ENCODE assay signal across 9 cellular contexts in genomic region chr16:27432600-27432957, GRCh38. TPM values are rescaled to one million over a fixed set of nuclear protein-coding genes. Genes with fewer than 3 reads are reported as not detected.
A peak's percentile ranks its signal among the peaks of the same experiment; 100 is the strongest.
DNase-seq lines count a peak whose midpoint lies in the region; ATAC-seq and TF ChIP-seq lines count a peak whose summit lies in the region.
"Had no signal": no experiment of that assay in that cellular context is flagged by ENCODE, and none has a peak within 500 bp of the region (broad histone marks: within the 10 kb centered on the region; RNA-seq: fewer than 3 reads in every experiment).

No MANE protein-coding gene starts in this region.

- in situ Hi-C loops in GM13977 (cut with MboI; ENCODE audit: low pct_unique_long_range_greater_than_20kb, low sequenced_read_pairs, unreplicated experiment), result no loop called here

- H3K79me2 ChIP-seq in Karpas-422 (ENCODE audit: low read length), result no peaks in the 10 kb centered on the region

- CTCF ChIA-PET in CD8-positive, alpha-beta memory T cell (lab: Charles Lee), result interaction anchor here (1.5 to 1.9 kb wide), 2 partner anchors 13 to 24 kb away, joined by 3 to 5 read pairs; no protein-coding TSS in a partner anchor

- TF ChIP-seq CTCF in GM13977 (IDR thresholded peaks at IDR 0.05; ENCODE audit: extremely low read depth, insufficient read depth, missing control alignments), result no peak

- no peaks in the 10 kb centered on the region for H3K9me3 ChIP-seq in CD8-positive, alpha-beta memory T cell (ENCODE audit: low read length)
- H3K9me3 ChIP-seq in Karpas-422 (ENCODE audit: low read length), result no peaks in the 10 kb centered on the region

- no peak overlapping the region for H3K4me3 ChIP-seq in CD8-positive, alpha-beta memory T cell (ENCODE audit: low read length)
- H3K4me3 ChIP-seq in Karpas-422 (ENCODE audit: low read length), result no peak overlapping the region

- no peaks in the 10 kb centered on the region for H3K27me3 ChIP-seq in CD8-positive, alpha-beta memory T cell (ENCODE audit: insufficient read depth, low read length, poor library complexity, severe bottlenecking)
- H3K27me3 ChIP-seq in Karpas-422 (ENCODE audit: low read length), result no peaks in the 10 kb centered on the region

- H3K9ac ChIP-seq in Karpas-422 (ENCODE audit: low read length), result no peak overlapping the region

- H3K36me3 Mint-ChIP-seq in CD8-positive, alpha-beta memory T cell, result peaks cover 4 to 79% (median 9%) of the 10 kb centered on the region in 3 donors
- peaks cover 81% of the 10 kb centered on the region for H3K36me3 Mint-ChIP-seq in effector memory CD8-positive, alpha-beta T cell (ENCODE audit: insufficient read depth)

- ATAC-seq in effector memory CD8-positive, alpha-beta T cell (replicated peaks), result no peak
- no peak for ATAC-seq in HG03139 (IDR thresholded peaks at IDR 0.05; ENCODE audit: unreplicated experiment)

- no peak overlapping the region for H2AFZ ChIP-seq in Karpas-422 (ENCODE audit: low read length)

- POLR2A ChIA-PET in CD8-positive, alpha-beta memory T cell (lab: Charles Lee), result no interaction called here

- no peak overlapping the region for H3K4me3 Mint-ChIP-seq in CD8-positive, alpha-beta memory T cell
- no peak overlapping the region for H3K4me3 Mint-ChIP-seq in effector memory CD8-positive, alpha-beta T cell

- peak overlapping the region; percentile 1 to 89 (median 60) for H3K27ac Mint-ChIP-seq in CD8-positive, alpha-beta memory T cell
- peak overlapping the region; percentile 74 to 84 for H3K27ac Mint-ChIP-seq in effector memory CD8-positive, alpha-beta T cell

- H3K36me3 ChIP-seq in CD8-positive, alpha-beta memory T cell (ENCODE audit: insufficient read depth, low read length), result peaks cover 52% of the 10 kb centered on the region
- no peaks in the 10 kb centered on the region for H3K36me3 ChIP-seq in Karpas-422 (ENCODE audit: insufficient read depth, low read length)

- peaks cover 12% of the 10 kb centered on the region for H3K4me1 ChIP-seq in CD8-positive, alpha-beta memory T cell (ENCODE audit: insufficient read depth, low read length)
- H3K4me1 ChIP-seq in Karpas-422 (ENCODE audit: low read length), result no peaks in the 10 kb centered on the region

- H3K27me3 Mint-ChIP-seq in CD8-positive, alpha-beta memory T cell, result no peaks in the 10 kb centered on the region
- no peaks in the 10 kb centered on the region for H3K27me3 Mint-ChIP-seq in effector memory CD8-positive, alpha-beta T cell

- no peaks in the 10 kb centered on the region for H3K9me3 Mint-ChIP-seq in CD8-positive, alpha-beta memory T cell
- H3K9me3 Mint-ChIP-seq in effector memory CD8-positive, alpha-beta T cell, result no peaks in the 10 kb centered on the region

- H4K20me1 ChIP-seq in Karpas-422 (ENCODE audit: insufficient read depth, low read depth, low read length), result no peaks in the 10 kb centered on the region

- no peaks in the 10 kb centered on the region for H3K9me2 ChIP-seq in Karpas-422 (replicated peaks; ENCODE audit: insufficient read depth, low read length)

- DNase-seq in CD8-positive, alpha-beta memory T cell, result no peak
- DNase-seq in M059J (ENCODE audit: low read depth) (peak; percentile 69), non-pigmented ciliary epithelial cell (ENCODE audit: low read depth) (peak; percentile 46), GM13977 (ENCODE audit: low spot score) (no peak), iPS-NIHi7 (ENCODE audit: extremely low spot score) (no peak), Karpas-422 (no peak)
- no peak for DNase-seq in effector memory CD8-positive, alpha-beta T cell
- DNase-seq: NK-92 treated with Interleukin-12 subunit alpha and Interleukin-12 subunit beta, amount 100 ng/mL, for 24 hours had no signal

- no peak overlapping the region for H3K4me2 ChIP-seq in Karpas-422 (ENCODE audit: low read depth, low read length, poor library complexity, severe bottlenecking)

- no peak overlapping the region for H3K27ac ChIP-seq in CD8-positive, alpha-beta memory T cell (ENCODE audit: low read depth, low read length)
- H3K27ac ChIP-seq in Karpas-422 (ENCODE audit: low read length), result no peak overlapping the region

- H3K4me1 Mint-ChIP-seq in CD8-positive, alpha-beta memory T cell, result peaks cover 15 to 42% (median 20%) of the 10 kb centered on the region in 3 donors
- H3K4me1 Mint-ChIP-seq in effector memory CD8-positive, alpha-beta T cell (ENCODE audit: low read depth in 2 of 2), result peaks cover 10 to 16% of the 10 kb centered on the region in 2 donors

RNA-seq across cellular contexts. Expression of gene IL21R, which starts 30.6 kb away (rescaled TPM):
- total RNA-seq in CD8-positive, alpha-beta memory T cell, result 10 to 100 TPM; 80.5 to 84.5 TPM
- polyA plus RNA-seq in CD8-positive, alpha-beta memory T cell, result 53.7 TPM
- 0.15 TPM in 2 replicates for total RNA-seq in M059J (2014; rRNA removed; shearing (Covaris generic))
- total RNA-seq in Karpas-422 (2014; rRNA removed; shearing (Covaris generic); ENCODE audit: low replicate concordance), result 1.9 and 2.2 TPM in 2 replicates

Comparison
In these comparisons a context has a peak if more than half of its experiments do, and no peak if none do; other contexts are left out.
1. DNase-seq: peak in M059J (single experiment) and non-pigmented ciliary epithelial cell (single experiment); none in CD8-positive, alpha-beta memory T cell (0 of 5), effector memory CD8-positive, alpha-beta T cell (0 of 3), GM13977 (single experiment), iPS-NIHi7 (single experiment) and Karpas-422 (single experiment).
2. RNA of gene IL21R, which starts 30.6 kb away (total RNA-seq): 80.5 to 84.5 TPM in CD8-positive, alpha-beta memory T cell; 1.9 to 2.2 TPM in Karpas-422 and 0.15 TPM in M059J; every median in the first group is over 10 times any median in the second.